Comparison of ENCODE assay signal across 8 cellular contexts in the genomic region with DNA sequence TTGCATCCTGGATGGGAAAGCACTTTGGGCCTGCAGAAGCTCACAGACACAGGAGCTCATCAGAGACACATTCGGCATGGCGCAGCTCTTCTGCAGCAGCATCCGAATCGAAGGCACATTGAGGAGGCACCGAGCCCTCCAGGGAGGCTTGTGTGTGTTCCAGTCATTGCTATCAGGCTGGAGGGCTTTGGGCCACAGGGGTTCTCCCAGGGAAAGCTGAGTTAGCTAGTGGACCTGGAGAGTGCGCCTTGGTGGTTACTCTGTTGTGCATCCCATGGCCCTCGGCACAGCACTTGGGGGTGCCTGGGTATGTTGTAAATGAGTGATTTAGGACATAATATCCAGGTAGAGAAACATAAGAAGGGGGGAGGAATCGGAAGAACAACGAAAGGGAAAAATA.
"Had no signal": no experiment of that assay in that cellular context is flagged by ENCODE, and none has a peak within 500 bp of the region (broad histone marks: within the 10 kb centered on the region; RNA-seq: fewer than 3 reads in every experiment).

No MANE protein-coding gene starts in this region.

- H3K4me3 Mint-ChIP-seq: IgD-negative memory B cell had no signal

- H3K27ac Mint-ChIP-seq: IgD-negative memory B cell had no signal

- ATAC-seq: HepG2, K562 had no signal

- FAIRE-seq: HepG2, HTR-8/SVneo, K562 had no signal

- DNase-seq: IMR-90, KBM-7, KG1 had no signal

- H3K4me1 Mint-ChIP-seq: IgD-negative memory B cell had no signal

- H3K36me3 Mint-ChIP-seq: IgD-negative memory B cell had no signal

- H3K27ac ChIP-seq: HL-60 had no signal

- H3K4me3 ChIP-seq: K562 had no signal
